9 cellular contexts compared by ENCODE assay signal in the genomic region with DNA sequence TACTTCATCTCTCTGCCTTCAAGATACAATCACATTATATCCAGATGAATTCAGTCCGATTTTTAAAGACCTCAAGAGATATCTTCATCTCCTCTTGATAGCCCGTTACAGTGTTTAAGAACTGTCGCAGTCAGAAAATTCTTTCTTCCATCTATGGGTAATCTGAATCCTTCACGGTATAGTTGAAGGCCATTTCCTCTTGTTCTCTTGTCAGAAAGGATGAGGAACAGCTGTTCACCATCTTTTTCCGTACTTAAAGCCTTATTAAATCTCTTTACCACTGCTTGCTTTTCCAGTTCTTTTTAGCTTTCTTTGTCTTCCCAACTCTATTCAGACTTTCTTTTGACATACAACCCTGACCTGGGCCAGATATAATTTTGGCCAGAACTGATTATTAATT.
"Had no signal": no experiment of that assay in that cellular context is flagged by ENCODE, and none has a peak within 500 bp of the region (broad histone marks: within the 10 kb centered on the region; RNA-seq: fewer than 3 reads in every experiment).

No MANE protein-coding gene starts in this region.

- H3K27me3 ChIP-seq: body of pancreas, left lung had no signal

- H3K4me1 ChIP-seq: body of pancreas, left lung, parathyroid adenoma had no signal

- H3K79me2 ChIP-seq: parathyroid adenoma had no signal

- H3K4me3 ChIP-seq: body of pancreas, left lung had no signal

- H3K36me3 ChIP-seq: left lung had no signal

- H3K9me3 ChIP-seq: body of pancreas, left lung had no signal

- DNase-seq: activated naive CD4-positive, alpha-beta T cell treated with anti-CD3 and anti-CD28 coated beads, Interleukin-2, amount 50 U/mL, for 16 hours; body of pancreas; effector memory CD4-positive, alpha-beta T cell; head of caudate nucleus; left lung; nephron progenitor cell had no signal

- ATAC-seq: activated CD4-positive, CD25-positive, alpha-beta regulatory T cell treated with anti-CD3 and anti-CD28 coated beads, Interleukin-2, amount 50 U/mL, for 24 hours; body of pancreas; left lung had no signal

- H3K9ac ChIP-seq: parathyroid adenoma had no signal

- H2AFZ ChIP-seq: parathyroid adenoma had no signal

- H3K27ac ChIP-seq: body of pancreas, epithelial cell of prostate, left lung, parathyroid adenoma had no signal
